3 cellular contexts compared by ENCODE assay signal in genomic region chr18:49500136-49500921, GRCh38.
A peak's percentile ranks its signal among the peaks of the same experiment; 100 is the strongest.
TF ChIP-seq lines count a peak whose summit lies in the region.

No MANE protein-coding gene starts in this region.

TF ChIP-seq in IMR-90, 13 proteins besides CTCF, POLR2A, EP300 and RAD21:
- TF ChIP-seq BHLHE40 (IDR thresholded peaks at IDR 0.05; ENCODE audit: low read depth, low read length) (no peak), SMC3 (IDR thresholded peaks at IDR 0.05; ENCODE audit: low read depth, low read length) (no peak), CEBPB (IDR thresholded peaks at IDR 0.05; ENCODE audit: low read depth, low read length) (no peak), MXI1 (IDR thresholded peaks at IDR 0.05; ENCODE audit: borderline replicate concordance, low read depth, low read length) (no peak), RFX5 (IDR thresholded peaks at IDR 0.05; ENCODE audit: low read depth, low read length) (no peak), RCOR1 (IDR thresholded peaks at IDR 0.05; ENCODE audit: insufficient replicate concordance, low read length) (no peak), NFE2L2 (IDR thresholded peaks at IDR 0.05; ENCODE audit: low read depth, low read length) (no peak), CHD1 (IDR thresholded peaks at IDR 0.05; ENCODE audit: low read depth, low read length) (no peak), USF2 (IDR thresholded peaks at IDR 0.05; ENCODE audit: low read depth, low read length) (no peak), MAZ (IDR thresholded peaks at IDR 0.05; ENCODE audit: borderline replicate concordance, low read depth, low read length) (no peak), FOS (IDR thresholded peaks at IDR 0.05; ENCODE audit: low read depth, low read length) (no peak), ELK1 (IDR thresholded peaks at IDR 0.05; ENCODE audit: borderline replicate concordance, low read depth, low read length) (no peak), MAFK (IDR thresholded peaks at IDR 0.05; ENCODE audit: low read depth, low read length) (no peak)
TF ChIP-seq in IMR-90: peak in this region for 0.

TF ChIP-seq in H1, 55 proteins besides CTCF, POLR2A, EP300 and RAD21:
- TF ChIP-seq ASH2L (IDR thresholded peaks at IDR 0.05; ENCODE audit: low read length) (peak; percentile 40), TAF1 (IDR thresholded peaks at IDR 0.05; ENCODE audit: low read depth, low read length) (no peak), SAP30 (IDR thresholded peaks at IDR 0.05; ENCODE audit: insufficient read depth, insufficient replicate concordance, low read length) (peak; percentile 81), HDAC2 (IDR thresholded peaks at IDR 0.05; ENCODE audit: borderline replicate concordance in 1 of 2, low read depth in 2 of 2, low read length in 2 of 2) (peak; percentile 5 to 77; a peak in 2 of 4 replicates), CHD7 (IDR thresholded peaks at IDR 0.05; ENCODE audit: insufficient replicate concordance, low read length) (peak; percentile 63), ZNF274 (IDR thresholded peaks at IDR 0.05; ENCODE audit: borderline replicate concordance, extremely low read depth, low read length) (no peak), BCL11A (IDR thresholded peaks at IDR 0.05; ENCODE audit: low read depth in 2 of 2, low read length in 2 of 2) (peak in 1 of 2 experiments; percentile 9), SIN3A (conservative IDR thresholded peaks at IDR 0.05 in 1 of 2, IDR thresholded peaks at IDR 0.05 in 1 of 2; ENCODE audit: low read depth in 1 of 2, low read length in 2 of 2) (peak; percentile 84 to 92; a peak in 3 of 4 replicates)

TF ChIP-seq in neural cell, 6 proteins besides CTCF, POLR2A, EP300 and RAD21:
- peak; percentile 75 for TF ChIP-seq POLR2AphosphoS5 (IDR thresholded peaks at IDR 0.05)
- no peak for TF ChIP-seq TAF1 (IDR thresholded peaks at IDR 0.05; ENCODE audit: low read depth)
